17 cellular contexts compared by ENCODE assay signal in genomic region chr7:36161996-36162395, GRCh38. TPM values are rescaled to one million over a fixed set of nuclear protein-coding genes. Genes with fewer than 3 reads are reported as not detected.
DNase-seq lines count a peak whose midpoint lies in the region; FAIRE-seq and TF ChIP-seq lines count a peak whose summit lies in the region.
"Had no signal": no experiment of that assay in that cellular context is flagged by ENCODE, and none has a peak within 500 bp of the region (broad histone marks: within the 10 kb centered on the region; RNA-seq: fewer than 3 reads in every experiment).

No MANE protein-coding gene starts in this region.

- H3K9me3 ChIP-seq in ascending aorta: no peaks in the 10 kb centered on the region

- no peak overlapping the region for H3K27ac ChIP-seq in ascending aorta
- H3K27ac ChIP-seq: coronary artery had no signal

- FAIRE-seq in bronchial epithelial cell (lab: Jason Lieb, UNC): no peak
- FAIRE-seq: GM19239 had no signal

- H3K27me3 ChIP-seq in bronchial epithelial cell (ENCODE audit: control insufficient read depth, insufficient read depth, low read length): no peaks in the 10 kb centered on the region
- H3K27me3 ChIP-seq in ascending aorta: no peaks in the 10 kb centered on the region

- H3K4me3 ChIP-seq in bronchial epithelial cell (ENCODE audit: low read depth, low read length) (no peak overlapping the region), ascending aorta (no peak overlapping the region), foreskin fibroblast (ENCODE audit: low read depth in 1 of 2, low read length in 2 of 2) (no peak overlapping the region)
- H3K4me3 ChIP-seq: coronary artery, GM23338 had no signal

- no peaks in the 10 kb centered on the region for H3K36me3 ChIP-seq in bronchial epithelial cell (ENCODE audit: control insufficient read depth, insufficient read depth, low read length)
- no peaks in the 10 kb centered on the region for H3K36me3 ChIP-seq in ascending aorta

- TF ChIP-seq CTCF in bronchial epithelial cell (IDR thresholded peaks at IDR 0.05; ENCODE audit: insufficient read depth, low read length, severe bottlenecking): no peak
- no peak for TF ChIP-seq CTCF in ascending aorta (IDR thresholded peaks at IDR 0.05)
- no peak for TF ChIP-seq CTCF in foreskin fibroblast (IDR thresholded peaks at IDR 0.05; ENCODE audit: low read depth, low read length)

- DNase-seq in NCI-H510A treated with DMSO at 0.1 percent for 48 hours (lab: John Stamatoyannopoulos, UW): peak; percentile 59
- DNase-seq in NCI-H510A (lab: John Stamatoyannopoulos, UW): no peak
- DNase-seq in NCI-H2029 treated with DMSO at 0.1 percent for 48 hours (lab: John Stamatoyannopoulos, UW): peak; percentile 87
- DNase-seq in bronchial epithelial cell (ENCODE audit: low read depth): peak; percentile 77
- peak; percentile 38 for DNase-seq in renal cortical epithelial cell (ENCODE audit: low read depth)
- DNase-seq in ascending aorta (ENCODE audit: low spot score in 2 of 2): no peak
- DNase-seq in foreskin fibroblast: no peak
- no peak for DNase-seq in activated CD4-positive, alpha-beta T cell treated with anti-CD3 and anti-CD28 coated beads for 1 hour
- DNase-seq: activated CD4-positive, CD25-positive, alpha-beta regulatory T cell treated with anti-CD3 and anti-CD28 coated beads, Interleukin-2, amount 50 U/mL, for 72 hours; activated naive CD8-positive, alpha-beta T cell treated with anti-CD3 and anti-CD28 coated beads, Interleukin-2, amount 10 ng/mL, durations not matched to agents 7 days and 5 days; activated T-cell treated with anti-CD3 and anti-CD28 coated beads for 4 hours; DND-41; NCI-H1092; stimulated activated CD4-positive, alpha-beta T cell treated with anti-CD3 and anti-CD28 coated beads, Interleukin-1b, Interleukin-23, amount 100 ng/mL, for 48 hours had no signal

- H3K4me1 ChIP-seq in ascending aorta: peaks cover 0 to 25% of the 10 kb centered on the region in 2 donors

- intact Hi-C loops in ascending aorta (cut with DNase I): no loop called here

RNA-seq across cellular contexts. Expression of gene EEPD1, which starts 8.9 kb away (rescaled TPM):
- total RNA-seq in bronchial epithelial cell (2.3 and 2.9 TPM in 2 replicates), renal cortical epithelial cell (3.6 and 3.7 TPM in 2 replicates), ascending aorta (14.0 TPM)

Comparison
In these comparisons a context has a peak if more than half of its experiments do, and no peak if none do; other contexts are left out.
1. DNase-seq: peak in NCI-H510A treated with DMSO at 0.1 percent for 48 hours (single experiment), NCI-H2029 treated with DMSO at 0.1 percent for 48 hours (single experiment), bronchial epithelial cell (single experiment) and renal cortical epithelial cell (single experiment); none in NCI-H510A (single experiment), ascending aorta (0 of 2), foreskin fibroblast (0 of 2) and activated CD4-positive, alpha-beta T cell treated with anti-CD3 and anti-CD28 coated beads for 1 hour (single experiment).